20 cellular contexts compared by ENCODE assay signal in the genomic region with DNA sequence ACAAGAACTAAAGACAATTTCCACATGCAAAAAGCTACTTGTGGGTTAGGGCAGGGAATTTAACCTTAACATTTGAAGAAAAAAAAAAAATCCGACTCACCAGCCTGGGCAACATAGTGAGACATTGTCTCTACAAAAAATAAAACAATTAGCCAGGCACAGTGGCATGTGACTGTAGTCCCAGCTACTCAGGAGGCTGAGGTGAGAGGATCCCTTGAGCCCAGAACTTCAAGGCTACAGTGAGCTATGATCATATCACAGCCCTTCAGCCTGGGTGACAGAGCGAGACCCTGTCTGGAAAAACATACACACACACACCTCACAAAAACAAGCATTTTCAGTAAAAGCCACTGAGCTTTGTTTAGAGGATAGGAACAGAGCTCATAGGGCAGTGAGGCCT. TPM values are rescaled to one million over a fixed set of nuclear protein-coding genes. Genes with fewer than 3 reads are reported as not detected.
DNase-seq lines count a peak whose midpoint lies in the region; ATAC-seq, FAIRE-seq and TF ChIP-seq lines count a peak whose summit lies in the region.
"Had no signal": no experiment of that assay in that cellular context is flagged by ENCODE, and none has a peak within 500 bp of the region (broad histone marks: within the 10 kb centered on the region; RNA-seq: fewer than 3 reads in every experiment).

No MANE protein-coding gene starts in this region.

- BruUV-seq in Caco-2 (replicated peaks; lab: Mats Ljungman, UMichigan), result no TSS peak
- no TSS peak for BruUV-seq in K562 (replicated peaks; lab: Mats Ljungman, UMichigan)

- DNase-seq in Caco-2, result no peak
- no peak for DNase-seq in HFFc6
- no peak for DNase-seq in K562 (ENCODE audit: extremely low read depth in 1 of 4, low spot score in 3 of 4)
- no peak for DNase-seq in neural crest cell (ENCODE audit: low read depth, low spot score)
- no peak for DNase-seq in SHP77 (lab: John Stamatoyannopoulos, UW)
- DNase-seq: EL, GM23248, H9, NCI-H1092 treated with DMSO at 0.1 percent for 48 hours, NCI-H2081, NCI-H2171 treated with DMSO at 0.1 percent for 48 hours, NCI-H524 treated with DMSO at 0.1 percent for 48 hours, OCI-M1, Right ventricle myocardium superior had no signal

- H3K4me3 ChIP-seq in Caco-2 (ENCODE audit: low read depth, low read length) (no peak overlapping the region), K562 (no peak overlapping the region), gastroesophageal sphincter (no peak overlapping the region)
- H3K4me3 ChIP-seq: GM23248 had no signal

- H4K20me1 ChIP-seq in K562 (replicated peaks; ENCODE audit: control insufficient read depth, insufficient read depth, low read length), result no peaks in the 10 kb centered on the region

- H3K27me3 Mint-ChIP-seq in Caco-2 (ENCODE audit: insufficient read depth, unreplicated experiment) (no peaks in the 10 kb centered on the region), HFFc6 (ENCODE audit: insufficient read depth) (no peaks in the 10 kb centered on the region), neural crest cell (ENCODE audit: low read depth) (no peaks in the 10 kb centered on the region)
- H3K27me3 Mint-ChIP-seq: B cell had no signal

- no peak for TF ChIP-seq RAD21 in K562 (CRISPR knock-in tag; conservative IDR thresholded peaks at IDR 0.05 in 1 of 2, IDR thresholded peaks at IDR 0.05 in 1 of 2)

- ATAC-seq in K562, result peak; percentile 65
- no peak for ATAC-seq in gastroesophageal sphincter
- no peak for ATAC-seq in HG02884 (IDR thresholded peaks at IDR 0.05; ENCODE audit: unreplicated experiment)
- no peak for ATAC-seq in GM21367 (IDR thresholded peaks at IDR 0.05; ENCODE audit: unreplicated experiment)

- POLR2A ChIA-PET in Caco-2 (lab: Charles Lee), result no interaction called here
- POLR2A ChIA-PET in K562 (lab: Yijun Ruan, JAX), result interaction anchor here (0.6 to 2.0 kb wide), 8 partner anchors 8 to 205 kb away, joined by 3 to 10 read pairs (median 4); no protein-coding TSS in a partner anchor

- peaks cover 38% of the 10 kb centered on the region for H3K4me1 Mint-ChIP-seq in Caco-2 (ENCODE audit: low read depth, unreplicated experiment)
- peaks cover 83% of the 10 kb centered on the region for H3K4me1 Mint-ChIP-seq in HFFc6 (ENCODE audit: low read depth)
- peaks cover 12% of the 10 kb centered on the region for H3K4me1 Mint-ChIP-seq in neural crest cell

- no peak for FAIRE-seq in K562 (lab: Jason Lieb, UNC)
- FAIRE-seq: A204.1 had no signal

- intact Hi-C loops in Caco-2 (cut with micrococcal nuclease; ENCODE audit: unreplicated experiment), result no loop called here
- intact Hi-C loops in K562 (cut with micrococcal nuclease), result no loop called here

- H3K36me3 Mint-ChIP-seq in Caco-2 (ENCODE audit: insufficient read depth, unreplicated experiment), result peaks cover 4% of the 10 kb centered on the region
- peaks cover 53% of the 10 kb centered on the region for H3K36me3 Mint-ChIP-seq in HFFc6 (ENCODE audit: low read depth)
- H3K36me3 Mint-ChIP-seq in neural crest cell (ENCODE audit: low read depth), result no peaks in the 10 kb centered on the region

- H3K9me1 ChIP-seq in K562 (ENCODE audit: control insufficient read depth, insufficient read depth, low read length), result no peaks in the 10 kb centered on the region

- H2AFZ ChIP-seq in K562 (ENCODE audit: low read depth, low read length), result no peak overlapping the region
- H2AFZ ChIP-seq: GM23248 had no signal

- H3K4me3 Mint-ChIP-seq in Caco-2 (ENCODE audit: unreplicated experiment) (no peak overlapping the region), HFFc6 (no peak overlapping the region), neural crest cell (no peak overlapping the region)
- H3K4me3 Mint-ChIP-seq: B cell, CD14-positive monocyte, H9 had no signal

- no peak overlapping the region; a peak in 1 of 4 replicates for H3K9ac ChIP-seq in K562 (ENCODE audit: insufficient read depth in 1 of 2, low read depth in 2 of 2, low read length in 2 of 2)
- H3K9ac ChIP-seq: GM23248 had no signal

- no peaks in the 10 kb centered on the region for H3K36me3 ChIP-seq in Caco-2 (ENCODE audit: control insufficient read depth, insufficient read depth, low read length)
- no peaks in the 10 kb centered on the region; the same call in 2 of the 3 replicates for H3K36me3 ChIP-seq in K562 (ENCODE audit: control insufficient read depth, insufficient read depth, low read length)
- H3K36me3 ChIP-seq in gastroesophageal sphincter, result no peaks in the 10 kb centered on the region

- CTCF ChIA-PET in Caco-2 (lab: Charles Lee), result no interaction called here
- CTCF ChIA-PET in K562 (lab: Yijun Ruan, JAX; ENCODE audit: low intra/inter-chr PET ratio), result no interaction called here

- TF ChIP-seq EP300 in K562 (IDR thresholded peaks at IDR 0.05; ENCODE audit: low read length) (no peak), gastroesophageal sphincter (IDR thresholded peaks at IDR 0.05) (no peak)

- in situ Hi-C loops in K562 (cut with MboI), result no loop called here

- no peak overlapping the region for H3K27ac ChIP-seq in K562 (ENCODE audit: extremely low read depth, low read depth, low read length)
- H3K27ac ChIP-seq in gastroesophageal sphincter, result no peak overlapping the region
- H3K27ac ChIP-seq: GM23248 had no signal

- WGBS in K562 (ENCODE audit: insufficient coverage, low coverage, missing lambda C conversion rate), result 53% methylated on average over 2 of the region's 2 CpGs
- 92% methylated on average over 2 of the region's 2 CpGs; no CpG with 5 or more reads in 1 of the 2 donors for whole genome bisulfite sequencing in gastroesophageal sphincter (ENCODE audit: low coverage in 1 of 2), 2 donors

- TF ChIP-seq CTCF in Caco-2 (IDR thresholded peaks at IDR 0.05; ENCODE audit: insufficient read depth in 1 of 2, low read depth in 1 of 2, low read length in 1 of 2, severe bottlenecking in 1 of 2, unreplicated experiment in 1 of 2), result no peak
- no peak for TF ChIP-seq CTCF in HFFc6 (IDR thresholded peaks at IDR 0.05)
- TF ChIP-seq CTCF in K562 (IDR thresholded peaks at IDR 0.05 in 2 of 3, conservative IDR thresholded peaks at IDR 0.05 in 1 of 3; ENCODE audit: insufficient read depth in 2 of 3, low read depth in 1 of 3, low read length in 3 of 3), result no peak
- no peak for TF ChIP-seq CTCF in neural crest cell (conservative IDR thresholded peaks at IDR 0.05)
- no peak for TF ChIP-seq CTCF in gastroesophageal sphincter (IDR thresholded peaks at IDR 0.05)

- H3K9me3 Mint-ChIP-seq in Caco-2 (ENCODE audit: unreplicated experiment), result no peaks in the 10 kb centered on the region
- H3K9me3 Mint-ChIP-seq in HFFc6, result no peaks in the 10 kb centered on the region
- no peaks in the 10 kb centered on the region for H3K9me3 Mint-ChIP-seq in neural crest cell
- H3K9me3 Mint-ChIP-seq: CD14-positive monocyte, H9 had no signal

- H3K9me3 ChIP-seq in Caco-2, result no peaks in the 10 kb centered on the region
- H3K9me3 ChIP-seq in K562 (replicated peaks; ENCODE audit: control insufficient read depth, insufficient read depth, low read depth, low read length), result no peaks in the 10 kb centered on the region
- H3K9me3 ChIP-seq in gastroesophageal sphincter, result no peaks in the 10 kb centered on the region

- H3K4me1 ChIP-seq in Caco-2 (peaks cover 20% of the 10 kb centered on the region), K562 (replicated peaks in 1 of 2; ENCODE audit: control insufficient read depth in 2 of 2, insufficient read depth in 2 of 2, low read length in 2 of 2) (peaks cover 3% of the 10 kb centered on the region in 2 experiments; a peak in 3 of 5 replicates), gastroesophageal sphincter (no peaks in the 10 kb centered on the region)

- H3K79me2 ChIP-seq in K562 (ENCODE audit: control insufficient read depth, insufficient read depth, low read length), result peaks cover 21% of the 10 kb centered on the region; the same call in 2 of the 3 replicates

- H3K27ac Mint-ChIP-seq in Caco-2 (ENCODE audit: unreplicated experiment), result peak overlapping the region; percentile 32
- H3K27ac Mint-ChIP-seq in HFFc6, result peak overlapping the region; percentile 63
- peak overlapping the region; percentile 66 for H3K27ac Mint-ChIP-seq in neural crest cell (ENCODE audit: unreplicated experiment)
- H3K27ac Mint-ChIP-seq: B cell, CD14-positive monocyte, H9 had no signal

- no peak overlapping the region for H3K4me2 ChIP-seq in K562 (ENCODE audit: insufficient read depth, low read length)

- TF ChIP-seq POLR2A in K562 (conservative IDR thresholded peaks at IDR 0.05), result no peak
- no peak for TF ChIP-seq POLR2A in gastroesophageal sphincter (IDR thresholded peaks at IDR 0.05)

- H3K27me3 ChIP-seq in Caco-2 (replicated peaks; ENCODE audit: control insufficient read depth, insufficient read depth, low read length) (no peaks in the 10 kb centered on the region), K562 (ENCODE audit: control insufficient read depth in 2 of 2, insufficient read depth in 2 of 2, low read length in 2 of 2) (no peaks in the 10 kb centered on the region), gastroesophageal sphincter (no peaks in the 10 kb centered on the region)

TF ChIP-seq in K562, 482 proteins besides CTCF, POLR2A, EP300 and RAD21 (continues in another document):
- TF ChIP-seq KDM5B (IDR thresholded peaks at IDR 0.05; ENCODE audit: insufficient replicate concordance, low read depth, low read length), result no peak
- TF ChIP-seq FOXJ3 (CRISPR knock-in tag; IDR thresholded peaks at IDR 0.05), result no peak

RNA-seq across cellular contexts. Expression of a gene that starts 56.2 kb away (rescaled TPM):
- total RNA-seq in Caco-2 (2022) (15.0 and 15.6 TPM in 2 replicates), K562 (2014; rRNA removed) (15.5 and 16.2 TPM in 2 replicates), K562 (2014; rRNA removed; fragmentation: Illumina TruSeq; extraction: Trizol) (29.7 and 33.9 TPM in 2 replicates), K562 (2015; rRNA removed; fragmentation: Illumina TruSeq; extraction: Trizol) (21.6 and 24.3 TPM in 2 replicates), K562 (2021) (18.4 and 21.1 TPM in 2 replicates), neural crest cell (3.4 and 3.6 TPM in 2 replicates), gastroesophageal sphincter (10 to 100 TPM in 2 of 4 donors, 1 to 10 TPM in 2; 2.8 to 15.0 (median 9.4) TPM)
- 10 to 100 TPM; 70.8 to 81.2 (median 76.0) TPM for total RNA-seq in HFFc6 (2021; fragmentation: NEBNext Ultra II Directional; extraction: Animal tissue kit (Norgen Biotek cat#: 25700))
- total RNA-seq in K562 (2011; cell fraction: chromatin; rRNA removed; ENCODE audit: low replicate concordance), result 15.1 and 38.1 TPM in 2 replicates
- total RNA-seq in K562 (2011; cell fraction: nucleolus; rRNA removed), result 9.8 and 11.2 TPM in 2 replicates
- total RNA-seq in K562 (2011; cell fraction: nucleoplasm; rRNA removed), result 14.4 and 21.6 TPM in 2 replicates
- polyA plus RNA-seq in K562 (2011; rRNA removed) (25.6 and 25.8 TPM in 2 replicates), K562 (2014; fragmentation: Illumina TruSeq; extraction: Trizol) (20.2 and 22.0 TPM in 2 replicates), K562 (2014; fragmentation: Nextera tagmentation; extraction: Ambion mirVana) (10 to 100 TPM; 17.8 to 19.0 TPM), K562 (2014; rRNA removed) (11.8 and 13.3 TPM in 2 replicates)
- polyA plus RNA-seq in K562 (2011; cell fraction: cytosol; rRNA removed), result 4.0 and 10.9 TPM in 2 replicates
- 7.1 and 10.8 TPM in 2 replicates for polyA plus RNA-seq in K562 (2011; cell fraction: nucleus; rRNA removed)
- 14.6 and 19.2 TPM in 2 replicates for polyA plus RNA-seq in K562 (2012)
- polyA minus RNA-seq in K562 (2011; rRNA and poly(A)+ RNA removed), result 38.4 and 50.9 TPM in 2 replicates
- polyA minus RNA-seq in K562 (2011; cell fraction: cytosol; rRNA and poly(A)+ RNA removed), result 16.6 and 20.7 TPM in 2 replicates
- 13.2 and 34.0 TPM in 2 replicates for polyA minus RNA-seq in K562 (2011; cell fraction: nucleus; rRNA and poly(A)+ RNA removed)
